8 cellular contexts compared by ENCODE assay signal in the genomic region with DNA sequence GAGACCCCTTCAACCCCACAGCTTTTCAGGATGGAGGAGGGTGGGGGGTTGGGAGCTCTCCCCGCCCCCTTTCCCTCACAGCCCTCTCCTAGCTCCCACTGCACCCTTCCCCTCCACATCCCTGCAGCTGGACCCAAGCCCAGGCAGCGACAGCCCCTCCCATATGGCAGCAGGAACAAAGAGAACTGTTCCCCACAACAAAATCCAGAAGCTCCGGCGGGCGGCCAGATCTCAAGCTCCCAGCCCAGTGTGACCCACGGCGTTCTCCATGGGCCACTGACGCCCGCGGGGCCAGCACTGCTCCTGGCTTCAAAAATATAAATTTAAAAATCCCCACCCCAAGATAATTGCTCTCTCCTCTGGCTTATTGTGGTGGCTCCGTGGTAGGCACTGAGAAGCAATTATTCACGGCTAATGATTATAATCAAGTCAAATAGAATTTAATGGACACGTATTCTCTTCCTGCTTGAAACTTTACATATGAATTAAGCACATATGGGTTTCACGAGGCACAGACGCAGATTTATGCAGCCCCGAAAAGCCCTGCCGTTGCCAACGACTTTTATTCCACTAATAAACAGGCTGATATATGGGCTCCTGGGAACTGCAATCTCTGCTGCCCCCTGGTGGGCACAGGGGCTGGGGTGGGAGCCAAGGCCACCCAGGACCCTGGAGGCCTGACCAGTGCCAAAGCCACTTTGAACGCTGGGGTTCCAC. TPM values are rescaled to one million over a fixed set of nuclear protein-coding genes. Genes with fewer than 3 reads are reported as not detected.
DNase-seq lines count a peak whose midpoint lies in the region; ATAC-seq and TF ChIP-seq lines count a peak whose summit lies in the region.

No MANE protein-coding gene starts in this region.

- TF ChIP-seq CTCF in chondrocyte (IDR thresholded peaks at IDR 0.05): peak; percentile 98

- DNase-seq in NOMO-1 (lab: John Stamatoyannopoulos, UW; ENCODE audit: unreplicated experiment in 2 of 2) (peak; percentile 43 to 49), NOMO-1 treated with dmso at 0.1 percent for 144 hours (lab: John Stamatoyannopoulos, UW; ENCODE audit: unreplicated experiment) (no peak), NCI-H2171 treated with DMSO at 0.1 percent for 48 hours (lab: John Stamatoyannopoulos, UW) (peak; percentile 84), chondrocyte (ENCODE audit: low spot score) (no peak), left lobe of liver (ENCODE audit: low spot score) (peak; percentile 73)
- DNase-seq in activated CD4-positive, alpha-beta T cell treated with anti-CD3 and anti-CD28 coated beads for 48 hours: peak; percentile 81
- DNase-seq in stimulated activated CD4-positive, alpha-beta T cell treated with anti-CD3 and anti-CD28 coated beads, Interleukin-2, amount 100 ng/mL, for 4 hours (ENCODE audit: low read depth): peak; percentile 43

- peak overlapping the region; percentile 17 for H3K4me3 Mint-ChIP-seq in chondrocyte (ENCODE audit: unreplicated experiment)

- no peak overlapping the region for H3K27ac Mint-ChIP-seq in chondrocyte (ENCODE audit: unreplicated experiment)

- ATAC-seq in left lobe of liver (peak; percentile 42), GM19395 (IDR thresholded peaks at IDR 0.05; ENCODE audit: unreplicated experiment) (no peak)

- H3K4me1 Mint-ChIP-seq in chondrocyte (ENCODE audit: low read depth): peaks cover 3% of the 10 kb centered on the region

- H3K9me3 Mint-ChIP-seq in chondrocyte (ENCODE audit: low read depth): no peaks in the 10 kb centered on the region

- no peaks in the 10 kb centered on the region for H3K27me3 Mint-ChIP-seq in chondrocyte (ENCODE audit: low read depth)

- no peaks in the 10 kb centered on the region for H3K36me3 Mint-ChIP-seq in chondrocyte (ENCODE audit: low read depth)

RNA-seq across cellular contexts. Expression of a gene that starts 17.6 kb away (rescaled TPM):
- total RNA-seq in chondrocyte (15.7 to 20.6 TPM (median 16.9 TPM) in 3 replicates), left lobe of liver (35.2 TPM)

RNA-seq across cellular contexts. Expression of a gene that starts 37.6 kb away (rescaled TPM):
- total RNA-seq in chondrocyte: 108 to 129 TPM (median 109 TPM) in 3 replicates
- 33.9 TPM for total RNA-seq in left lobe of liver

RNA-seq across cellular contexts. Expression of a gene that starts 58.2 kb away (rescaled TPM):
- 1.0 to 1.5 TPM (median 1.5 TPM) in 3 replicates for total RNA-seq in chondrocyte
- total RNA-seq in left lobe of liver: 9.7 TPM

Comparison
In these comparisons a context has a peak if more than half of its experiments do, and no peak if none do; other contexts are left out.
1. DNase-seq: peak in NOMO-1 (2 of 2), NCI-H2171 treated with DMSO at 0.1 percent for 48 hours (single experiment), activated CD4-positive, alpha-beta T cell treated with anti-CD3 and anti-CD28 coated beads for 48 hours (single experiment), left lobe of liver (single experiment) and stimulated activated CD4-positive, alpha-beta T cell treated with anti-CD3 and anti-CD28 coated beads, Interleukin-2, amount 100 ng/mL, for 4 hours (single experiment); none in NOMO-1 treated with dmso at 0.1 percent for 144 hours (single experiment) and chondrocyte (single experiment).